Comparison of ENCODE assay signal across 8 cellular contexts in genomic region chr12:48156648-48157015, GRCh38. TPM values are rescaled to one million over a fixed set of nuclear protein-coding genes. Genes with fewer than 3 reads are reported as not detected.
A peak's percentile ranks its signal among the peaks of the same experiment; 100 is the strongest.
DNase-seq lines count a peak whose midpoint lies in the region; ATAC-seq and TF ChIP-seq lines count a peak whose summit lies in the region.

No MANE protein-coding gene starts in this region.

- H3K36me3 ChIP-seq in gastroesophageal sphincter (peaks cover 0 to 32% of the 10 kb centered on the region in 2 donors), sigmoid colon (peaks cover 9 to 22% (median 11%) of the 10 kb centered on the region in 4 donors)

- intact Hi-C loops in sigmoid colon (cut with DNase I): loop anchor here (1.0 to 5.0 kb wide), 2 partner anchors 41 to 51 kb away; no protein-coding TSS in a partner anchor
- intact Hi-C loops in posterior cingulate gyrus (cut with DNase I): loop anchor here (2.0 kb wide), 1 partner anchor 52 kb away; no protein-coding TSS in a partner anchor

- no peak for ATAC-seq in T-cell (replicated peaks in 1 of 4)
- no peak for ATAC-seq in gastroesophageal sphincter
- no peak for ATAC-seq in GM19328 (IDR thresholded peaks at IDR 0.05; ENCODE audit: unreplicated experiment)

- no peaks in the 10 kb centered on the region for H3K27me3 Mint-ChIP-seq in T-cell

- H3K27ac ChIP-seq in gastroesophageal sphincter (peak overlapping the region; percentile 67 to 89 (median 86)), sigmoid colon (peak overlapping the region; percentile 84 to 90 (median 89))

- H3K4me3 Mint-ChIP-seq in T-cell: peak overlapping the region; percentile 94 to 96 (median 95)

- TF ChIP-seq CTCF in GM12875 (IDR thresholded peaks at IDR 0.05; ENCODE audit: borderline replicate concordance, insufficient read depth, low read depth, low read length) (no peak), gastroesophageal sphincter (IDR thresholded peaks at IDR 0.05) (no peak), sigmoid colon (IDR thresholded peaks at IDR 0.05) (no peak)

- no peaks in the 10 kb centered on the region for H3K9me3 Mint-ChIP-seq in T-cell

- H3K9me3 ChIP-seq in gastroesophageal sphincter (no peaks in the 10 kb centered on the region), sigmoid colon (no peaks in the 10 kb centered on the region)

- DNase-seq in T-cell (peak in 1 of 34 experiments; percentile 6), sigmoid colon (no peak), DMS114 treated with DMSO at 0.1 percent for 48 hours (lab: John Stamatoyannopoulos, UW; ENCODE audit: unreplicated experiment) (no peak), anterior cingulate cortex (lab: John Stamatoyannopoulos, UW) (no peak), posterior cingulate gyrus (no peak)

- TF ChIP-seq EP300 in gastroesophageal sphincter (IDR thresholded peaks at IDR 0.05) (no peak), sigmoid colon (IDR thresholded peaks at IDR 0.05) (no peak)

- H3K4me1 Mint-ChIP-seq in T-cell: peaks cover 53 to 60% (median 58%) of the 10 kb centered on the region in 3 donors

- 32 to 33% methylated on average over 7 of the region's 8 CpGs for WGBS in gastroesophageal sphincter (ENCODE audit: low coverage in 1 of 2), 2 donors
- WGBS in sigmoid colon, 2 donors: 23 to 30% methylated on average over 8 of the region's 8 CpGs

- TF ChIP-seq POLR2A in gastroesophageal sphincter (IDR thresholded peaks at IDR 0.05) (no peak), sigmoid colon (IDR thresholded peaks at IDR 0.05) (no peak)

- POLR2A ChIA-PET in T-cell (lab: Charles Lee): interaction anchor here (0.6 to 0.8 kb wide), 6 partner anchors 49 to 1112 kb away, joined by 3 to 12 read pairs (median 4); no protein-coding TSS in a partner anchor

- H3K36me3 Mint-ChIP-seq in T-cell: peaks cover 7% of the 10 kb centered on the region

- H3K4me1 ChIP-seq in gastroesophageal sphincter: peaks cover 0 to 32% (median 9%) of the 10 kb centered on the region in 3 donors
- H3K4me1 ChIP-seq in sigmoid colon: peaks cover 0 to 23% (median 10%) of the 10 kb centered on the region in 4 donors

- CTCF ChIA-PET in T-cell (lab: Charles Lee): interaction anchor here (0.6 to 2.1 kb wide), 7 partner anchors 32 to 1166 kb away, joined by 3 to 9 read pairs (median 5); partner anchors contain the start of genes SENP1 (in 1 of the 2) and TROAP (in 1 of the 2)

- peaks cover 3% of the 10 kb centered on the region for H3K27me3 ChIP-seq in gastroesophageal sphincter
- no peaks in the 10 kb centered on the region for H3K27me3 ChIP-seq in sigmoid colon

- peak overlapping the region; percentile 87 to 99 for H3K27ac Mint-ChIP-seq in T-cell

- H3K4me3 ChIP-seq in GM12875 (ENCODE audit: low read depth, low read length) (peak overlapping the region; percentile 81), gastroesophageal sphincter (peak overlapping the region; percentile 72 to 88), sigmoid colon (peak overlapping the region; percentile 74 to 94 (median 89))

RNA-seq across cellular contexts. Expression of gene ASB8, which starts 0.7 kb away (rescaled TPM):
- 10 to 100 TPM; 50.0 to 59.7 (median 58.9) TPM for total RNA-seq in T-cell
- total RNA-seq in gastroesophageal sphincter: 10 to 100 TPM; 37.2 to 41.6 (median 39.1) TPM
- total RNA-seq in sigmoid colon: 10 to 100 TPM; 35.6 to 64.3 (median 38.5) TPM
- polyA plus RNA-seq in sigmoid colon: 10 to 100 TPM; 20.6 to 27.0 (median 25.8) TPM

RNA-seq across cellular contexts. Expression of gene CCDC184, which starts 26.8 kb away (rescaled TPM):
- total RNA-seq in T-cell: 1 to 10 TPM in 2 of 5 donors, under 1 TPM in 3; 0.13 to 5.3 (median 0.38) TPM
- 1 to 10 TPM in 1 of 4 donors, under 1 TPM in 2, not detected in 1; 0.13 to 2.5 (median 0.39) TPM for total RNA-seq in gastroesophageal sphincter
- total RNA-seq in sigmoid colon: 1 to 10 TPM; 1.7 to 3.3 (median 2.1) TPM
- polyA plus RNA-seq in sigmoid colon: under 1 TPM in 2 of 3 donors, not detected in 1; 0.60 to 0.96 TPM

RNA-seq across cellular contexts. Expression of gene PFKM, which starts 37.5 kb away (rescaled TPM):
- total RNA-seq in T-cell (10 to 100 TPM; 13.5 to 15.2 (median 14.3) TPM), gastroesophageal sphincter (100 to 1,000 TPM in 1 of 4 donors, 10 to 100 TPM in 3; 64.5 to 105 (median 71.0) TPM), sigmoid colon (10 to 100 TPM; 59.2 to 70.6 (median 67.3) TPM)
- 10 to 100 TPM; 15.6 to 31.1 (median 17.8) TPM for polyA plus RNA-seq in sigmoid colon

RNA-seq across cellular contexts. Expression of gene OR10AD1, which starts 46.5 kb away (rescaled TPM):
- total RNA-seq in T-cell (not detected), gastroesophageal sphincter (not detected), sigmoid colon (not detected)
- polyA plus RNA-seq in sigmoid colon: not detected

RNA-seq across cellular contexts. Expression of gene SENP1, which starts 50.8 kb away (rescaled TPM):
- total RNA-seq in T-cell (10 to 100 TPM; 22.8 to 29.6 (median 28.7) TPM), gastroesophageal sphincter (10 to 100 TPM; 17.3 to 23.8 (median 20.7) TPM), sigmoid colon (10 to 100 TPM; 16.9 to 26.0 (median 24.3) TPM)
- polyA plus RNA-seq in sigmoid colon: 1 to 10 TPM; 4.2 to 5.9 (median 4.4) TPM
